Comparison of ENCODE assay signal across 1 cellular context in the genomic region with DNA sequence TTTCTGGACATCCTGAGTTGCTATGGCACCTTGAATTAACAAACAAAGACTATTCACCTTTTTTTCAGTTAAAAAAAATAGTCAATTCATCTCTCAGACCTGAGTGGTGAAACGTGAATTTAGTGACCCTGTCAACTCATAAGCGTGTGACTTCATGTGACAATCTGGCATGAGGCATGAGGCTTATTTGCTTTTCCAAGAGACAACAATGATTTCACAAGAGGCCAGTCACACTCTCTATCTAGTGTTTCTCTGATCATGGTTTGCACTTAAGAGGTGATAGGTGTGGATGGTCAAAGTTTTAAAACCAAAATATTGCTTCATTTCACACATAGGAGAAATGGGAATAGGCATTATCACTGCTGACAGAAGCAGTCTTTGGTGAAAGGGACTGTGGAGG.
TF ChIP-seq lines count a peak whose summit lies in the region.

No MANE protein-coding gene starts in this region.

TF ChIP-seq in HepG2, 621 proteins besides CTCF, POLR2A, EP300 and RAD21 (continued from another document and continues in another):
- TF ChIP-seq ZNF704 (CRISPR knock-in tag; IDR thresholded peaks at IDR 0.05; ENCODE audit: borderline replicate concordance): no peak
- TF ChIP-seq ZBTB40 (IDR thresholded peaks at IDR 0.05): no peak
- no peak for TF ChIP-seq ZBTB40 (CRISPR knock-in tag; IDR thresholded peaks at IDR 0.05)
- TF ChIP-seq MTA1 (CRISPR knock-in tag; IDR thresholded peaks at IDR 0.05; ENCODE audit: borderline replicate concordance): no peak
- no peak for TF ChIP-seq PHF5A (CRISPR knock-in tag; IDR thresholded peaks at IDR 0.05; ENCODE audit: low read depth, unreplicated experiment)
- TF ChIP-seq NR2C2 (CRISPR knock-in tag; IDR thresholded peaks at IDR 0.05; ENCODE audit: borderline replicate concordance): peak; percentile 47; the same call in 1 of the 2 replicates
- 0 out of 2 replicates have a peak, but pooled peaks have one; percentile 42 for TF ChIP-seq HMGXB3 (CRISPR knock-in tag; IDR thresholded peaks at IDR 0.05; ENCODE audit: borderline replicate concordance)
- no peak for TF ChIP-seq SCMH1 (CRISPR knock-in tag; IDR thresholded peaks at IDR 0.05; ENCODE audit: borderline replicate concordance)
- TF ChIP-seq DNMT1 (CRISPR knock-in tag; IDR thresholded peaks at IDR 0.05): no peak
- no peak for TF ChIP-seq NFE2L2 (IDR thresholded peaks at IDR 0.05; ENCODE audit: low read length)
- TF ChIP-seq NAIF1 (CRISPR knock-in tag; IDR thresholded peaks at IDR 0.05; ENCODE audit: borderline replicate concordance): no peak
- peak; percentile 40; the same call in 1 of the 2 replicates for TF ChIP-seq HNF4A (CRISPR knock-in tag; IDR thresholded peaks at IDR 0.05)
- TF ChIP-seq CHCHD3 (CRISPR knock-in tag; IDR thresholded peaks at IDR 0.05): no peak
- TF ChIP-seq PHB2 (IDR thresholded peaks at IDR 0.05; ENCODE audit: partially characterized antibody): no peak
- no peak for TF ChIP-seq HNRNPL (IDR thresholded peaks at IDR 0.05; ENCODE audit: low read depth, low read length)
- TF ChIP-seq GFI1 (CRISPR knock-in tag; IDR thresholded peaks at IDR 0.05; ENCODE audit: borderline replicate concordance): 0 out of 2 replicates have a peak, but pooled peaks have one; percentile 33
- TF ChIP-seq ZGPAT (CRISPR knock-in tag; IDR thresholded peaks at IDR 0.05): peak; percentile 18; the same call in 1 of the 2 replicates
- TF ChIP-seq ZNF850 (CRISPR knock-in tag; conservative IDR thresholded peaks at IDR 0.05): no peak
- TF ChIP-seq ZXDC (CRISPR knock-in tag; IDR thresholded peaks at IDR 0.05): no peak
- TF ChIP-seq CCDC6 (CRISPR knock-in tag; IDR thresholded peaks at IDR 0.05): peak; percentile 27; the same call in 1 of the 2 replicates
- no peak for TF ChIP-seq ZNF800 (CRISPR knock-in tag; IDR thresholded peaks at IDR 0.05)
- TF ChIP-seq DNMT3B (CRISPR knock-in tag; conservative IDR thresholded peaks at IDR 0.05): no peak
- no peak for TF ChIP-seq TEF (CRISPR knock-in tag; IDR thresholded peaks at IDR 0.05)
- TF ChIP-seq ZNF607 (CRISPR knock-in tag; IDR thresholded peaks at IDR 0.05; ENCODE audit: borderline replicate concordance): no peak
- no peak for TF ChIP-seq NCOA5 (CRISPR knock-in tag; IDR thresholded peaks at IDR 0.05)
- TF ChIP-seq, protein P1, sequence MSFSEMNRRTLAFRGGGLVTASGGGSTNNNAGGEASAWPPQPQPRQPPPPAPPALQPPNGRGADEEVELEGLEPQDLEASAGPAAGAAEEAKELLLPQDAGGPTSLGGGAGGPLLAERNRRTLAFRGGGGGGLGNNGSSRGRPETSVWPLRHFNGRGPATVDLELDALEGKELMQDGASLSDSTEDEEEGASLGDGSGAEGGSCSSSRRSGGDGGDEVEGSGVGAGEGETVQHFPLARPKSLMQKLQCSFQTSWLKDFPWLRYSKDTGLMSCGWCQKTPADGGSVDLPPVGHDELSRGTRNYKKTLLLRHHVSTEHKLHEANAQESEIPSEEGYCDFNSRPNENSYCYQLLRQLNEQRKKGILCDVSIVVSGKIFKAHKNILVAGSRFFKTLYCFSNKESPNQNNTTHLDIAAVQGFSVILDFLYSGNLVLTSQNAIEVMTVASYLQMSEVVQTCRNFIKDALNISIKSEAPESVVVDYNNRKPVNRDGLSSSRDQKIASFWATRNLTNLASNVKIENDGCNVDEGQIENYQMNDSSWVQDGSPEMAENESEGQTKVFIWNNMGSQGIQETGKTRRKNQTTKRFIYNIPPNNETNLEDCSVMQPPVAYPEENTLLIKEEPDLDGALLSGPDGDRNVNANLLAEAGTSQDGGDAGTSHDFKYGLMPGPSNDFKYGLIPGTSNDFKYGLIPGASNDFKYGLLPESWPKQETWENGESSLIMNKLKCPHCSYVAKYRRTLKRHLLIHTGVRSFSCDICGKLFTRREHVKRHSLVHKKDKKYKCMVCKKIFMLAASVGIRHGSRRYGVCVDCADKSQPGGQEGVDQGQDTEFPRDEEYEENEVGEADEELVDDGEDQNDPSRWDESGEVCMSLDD (CRISPR knock-in tag; IDR thresholded peaks at IDR 0.05; ENCODE audit: borderline replicate concordance): no peak
